In genomic region chr6:15546591-15546990, GRCh38 we compare ENCODE assay signal across 21 cellular contexts.
DNase-seq lines count a peak whose midpoint lies in the region; ATAC-seq and TF ChIP-seq lines count a peak whose summit lies in the region.
"Had no signal": no experiment of that assay in that cellular context is flagged by ENCODE, and none has a peak within 500 bp of the region (broad histone marks: within the 10 kb centered on the region; RNA-seq: fewer than 3 reads in every experiment).

No MANE protein-coding gene starts in this region.

- BruUV-seq in PC-3 (replicated peaks; lab: Mats Ljungman, UMichigan), result no TSS peak

- 91 to 94% methylated on average over 5 of the region's 5 CpGs for WGBS in endodermal cell (ENCODE audit: insufficient coverage in 1 of 2, insufficient read length in 1 of 2), 2 experiments

- no peak overlapping the region for H3K9ac ChIP-seq in PC-3 (ENCODE audit: low read length)
- no peak overlapping the region for H3K9ac ChIP-seq in endodermal cell (ENCODE audit: extremely low read depth, low read length, poor library complexity, severe bottlenecking)
- H3K9ac ChIP-seq: BLaER1 treated with 17β-estradiol and CSF1 and Interleukin-3, amounts not matched to agents 10 nM and 100 nM had no signal

- H3K4me1 ChIP-seq in PC-3 (ENCODE audit: insufficient read depth, low read length), result no peaks in the 10 kb centered on the region
- H3K4me1 ChIP-seq in endodermal cell (ENCODE audit: control insufficient read depth, insufficient read depth, low read length), result no peaks in the 10 kb centered on the region
- H3K4me1 ChIP-seq: Caco-2, SJSA1 had no signal

- TF ChIP-seq CTCF in PC-3 (conservative IDR thresholded peaks at IDR 0.05; ENCODE audit: low read depth, low read length), result no peak
- no peak for TF ChIP-seq CTCF in endodermal cell (conservative IDR thresholded peaks at IDR 0.05)

- H3K27ac ChIP-seq in PC-3 (ENCODE audit: low read length) (no peak overlapping the region), endodermal cell (ENCODE audit: low read depth, low read length) (no peak overlapping the region)
- H3K27ac ChIP-seq: BLaER1 treated with 17β-estradiol and CSF1 and Interleukin-3, amounts not matched to agents 10 nM and 100 nM; SJSA1 had no signal

- H4K20me1 ChIP-seq in PC-3 (ENCODE audit: low read length), result no peaks in the 10 kb centered on the region

- ATAC-seq in PC-3 (no peak), Right ventricle myocardium superior (ENCODE audit: poor library complexity) (no peak)

- H3K4me2 ChIP-seq in PC-3 (ENCODE audit: low read length), result no peak overlapping the region
- H3K4me2 ChIP-seq: BLaER1 treated with 17β-estradiol and CSF1 and Interleukin-3, amounts not matched to agents 10 nM and 100 nM had no signal

- H3K9me3 ChIP-seq in PC-3 (ENCODE audit: low read length) (no peaks in the 10 kb centered on the region), endodermal cell (ENCODE audit: control insufficient read depth, low read length) (peaks cover 11% of the 10 kb centered on the region)
- H3K9me3 ChIP-seq: SJSA1 had no signal

- intact Hi-C loops in PC-3 (cut with micrococcal nuclease) (no loop called here), Right ventricle myocardium superior (cut with DNase I) (no loop called here)

- no peak overlapping the region for H2AFZ ChIP-seq in PC-3 (ENCODE audit: low read length)

- peaks cover 20% of the 10 kb centered on the region for H3K4me1 Mint-ChIP-seq in endodermal cell

- POLR2A ChIA-PET in PC-3 (lab: Charles Lee; ENCODE audit: unreplicated experiment), result no interaction called here

- no peak overlapping the region for H3K4me3 Mint-ChIP-seq in endodermal cell
- H3K4me3 Mint-ChIP-seq: CD4-positive, alpha-beta memory T cell had no signal

- DNase-seq in DMS53 (lab: John Stamatoyannopoulos, UW) (peak; percentile 93), PC-3 (peak; percentile 30), endodermal cell (no peak), mucosa of gallbladder (ENCODE audit: low spot score) (peak; percentile 32), LoVo (ENCODE audit: low spot score) (no peak), dermis blood vessel endothelial cell (no peak), NCI-H774 (lab: John Stamatoyannopoulos, UW) (no peak), Right ventricle myocardium superior (no peak)
- DNase-seq: Caco-2; CD4-positive, alpha-beta memory T cell; DMS153; GDM1; GOT3; Kasumi-1; MM.1S; NCI-H1048; NCI-H1417 treated with DMSO at 0.1 percent for 48 hours; NCI-H187; NCI-H446 had no signal

- no peaks in the 10 kb centered on the region for H3K27me3 Mint-ChIP-seq in endodermal cell (ENCODE audit: insufficient read depth)
- H3K27me3 Mint-ChIP-seq: CD4-positive, alpha-beta memory T cell had no signal

- H3K9me3 Mint-ChIP-seq in endodermal cell, result peaks cover 11% of the 10 kb centered on the region

- no peaks in the 10 kb centered on the region for H3K79me2 ChIP-seq in PC-3 (ENCODE audit: low read length)

- H3K36me3 ChIP-seq in PC-3 (ENCODE audit: low read depth, low read length) (no peaks in the 10 kb centered on the region), endodermal cell (ENCODE audit: control insufficient read depth, insufficient read depth, low read length) (no peaks in the 10 kb centered on the region)
- H3K36me3 ChIP-seq: SJSA1 had no signal

- H3F3A ChIP-seq in PC-3 (ENCODE audit: low read length, unreplicated experiment), result no peaks in the 10 kb centered on the region

- H3K4me3 ChIP-seq in PC-3 (ENCODE audit: low read length), result no peak overlapping the region
- no peak overlapping the region for H3K4me3 ChIP-seq in endodermal cell (ENCODE audit: low read length)
- H3K4me3 ChIP-seq: BLaER1 treated with 17β-estradiol and CSF1 and Interleukin-3, amounts not matched to agents 10 nM and 100 nM; SJSA1 had no signal

- H3K9me2 ChIP-seq in PC-3 (replicated peaks; ENCODE audit: low read length), result no peaks in the 10 kb centered on the region

- H3K36me3 Mint-ChIP-seq in endodermal cell (ENCODE audit: low read depth), result peaks cover 4% of the 10 kb centered on the region

- H3K27ac Mint-ChIP-seq in endodermal cell, result peak overlapping the region; percentile 66

- H3K27me3 ChIP-seq in PC-3 (ENCODE audit: low read length), result no peaks in the 10 kb centered on the region
- H3K27me3 ChIP-seq in endodermal cell (ENCODE audit: control insufficient read depth, insufficient read depth, low read length, poor library complexity, severe bottlenecking), result no peaks in the 10 kb centered on the region
- H3K27me3 ChIP-seq: BLaER1 treated with 17β-estradiol and CSF1 and Interleukin-3, amounts not matched to agents 10 nM and 100 nM; SJSA1 had no signal

- CTCF ChIA-PET in PC-3 (lab: Charles Lee), result no interaction called here

Comparison
In these comparisons a context has a peak if more than half of its experiments do, and no peak if none do; other contexts are left out.
1. DNase-seq: peak in DMS53 (single experiment), PC-3 (single experiment) and mucosa of gallbladder (single experiment); none in endodermal cell (single experiment), LoVo (single experiment), dermis blood vessel endothelial cell (single experiment), NCI-H774 (single experiment) and Right ventricle myocardium superior (single experiment).